8 cellular contexts compared by ENCODE assay signal in the genomic region with DNA sequence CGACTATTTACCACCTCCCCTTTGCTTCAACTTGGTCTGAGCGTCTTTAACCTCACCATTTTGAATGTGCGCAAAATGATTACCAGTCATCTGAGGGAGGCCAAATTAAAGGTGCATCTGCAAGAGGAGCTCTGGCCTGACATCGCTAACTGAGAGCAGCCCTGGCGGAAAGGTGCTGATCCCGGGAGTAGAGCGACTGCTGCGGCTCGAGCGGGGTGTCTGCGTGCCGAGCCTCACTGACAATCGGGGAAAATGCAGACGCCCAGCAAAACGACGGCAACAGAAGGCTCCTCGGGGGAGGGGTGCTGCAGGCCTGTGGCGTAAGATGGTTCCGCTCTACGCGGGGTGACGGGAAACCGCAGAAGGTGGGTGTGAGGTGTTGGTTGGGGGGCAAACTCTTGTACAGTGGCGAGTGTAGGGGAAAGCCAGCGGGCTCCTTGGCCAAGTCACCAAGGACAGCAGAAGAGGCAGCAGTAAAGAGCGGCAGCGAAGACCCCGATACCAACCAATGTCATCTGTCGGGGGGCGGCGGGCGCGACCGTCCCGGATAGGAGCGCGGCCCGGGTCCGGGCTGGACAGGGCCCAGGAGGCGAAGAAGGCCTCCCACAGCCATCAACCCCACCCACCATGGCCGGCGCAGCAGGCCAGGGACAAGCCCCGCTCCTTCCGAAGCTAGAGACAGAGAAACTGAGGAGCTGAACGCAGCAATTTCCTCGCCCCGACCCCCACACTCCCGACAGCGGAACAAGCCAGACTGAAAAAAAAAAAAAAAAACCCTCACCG. TPM values are rescaled to one million over a fixed set of nuclear protein-coding genes. Genes with fewer than 3 reads are reported as not detected.
DNase-seq lines count a peak whose midpoint lies in the region; ATAC-seq and TF ChIP-seq lines count a peak whose summit lies in the region.

No MANE protein-coding gene starts in this region.

- no peak for TF ChIP-seq RAD21 in Ishikawa (IDR thresholded peaks at IDR 0.05; ENCODE audit: low read depth)

- peaks cover 20% of the 10 kb centered on the region for H4K20me1 ChIP-seq in DOHH2 (ENCODE audit: control insufficient read depth, insufficient read depth, low read depth, low read length)
- peaks cover 40% of the 10 kb centered on the region for H4K20me1 ChIP-seq in osteoblast (ENCODE audit: insufficient read depth, low read length)

- peaks cover 15% of the 10 kb centered on the region for H3K36me3 ChIP-seq in DOHH2 (ENCODE audit: control insufficient read depth, low read length)
- H3K36me3 ChIP-seq in SJCRH30: 0 out of 2 replicates have a peak, but pooled peaks cover under 1% of the 10 kb centered on the region
- H3K36me3 ChIP-seq in osteoblast (ENCODE audit: insufficient read depth, low read length): no peaks in the 10 kb centered on the region
- no peaks in the 10 kb centered on the region for H3K36me3 ChIP-seq in thoracic aorta

- H3K4me2 ChIP-seq in DOHH2 (ENCODE audit: low read length) (peak overlapping the region; percentile 89), osteoblast (ENCODE audit: insufficient read depth, low read length) (peak overlapping the region; percentile 76)

- DNase-seq in SJCRH30 (peak; percentile 77 to 81), germinal center (ENCODE audit: low spot score) (peak; percentile 71), osteoblast (ENCODE audit: insufficient read length, low spot score, missing footprints) (peak; percentile 84), thoracic aorta (ENCODE audit: low spot score) (peak; percentile 49)
- peak; percentile 83 for DNase-seq in activated naive CD4-positive, alpha-beta T cell treated with Interleukin-2 at 50 U/mL for 16 hours

- TF ChIP-seq EP300 in Ishikawa (IDR thresholded peaks at IDR 0.05; ENCODE audit: borderline replicate concordance): 0 out of 2 replicates have a peak, but pooled peaks have one; percentile 3

- 0 out of 2 replicates have a peak, but pooled peaks cover 3% of the 10 kb centered on the region for H3K9me3 ChIP-seq in DOHH2 (ENCODE audit: control insufficient read depth, insufficient read depth, low read length)
- no peaks in the 10 kb centered on the region for H3K9me3 ChIP-seq in SJCRH30 (replicated peaks)
- H3K9me3 ChIP-seq in osteoblast (ENCODE audit: low read depth, low read length): no peaks in the 10 kb centered on the region
- H3K9me3 ChIP-seq in thoracic aorta: no peaks in the 10 kb centered on the region

- H3K9me2 ChIP-seq in DOHH2 (replicated peaks; ENCODE audit: control insufficient read depth, low read length): no peaks in the 10 kb centered on the region

- H3K79me2 ChIP-seq in DOHH2 (ENCODE audit: control insufficient read depth, low read length): peaks cover 48% of the 10 kb centered on the region
- peaks cover 53% of the 10 kb centered on the region for H3K79me2 ChIP-seq in osteoblast (ENCODE audit: insufficient read depth, low read length)

- H3F3A ChIP-seq in DOHH2 (ENCODE audit: control insufficient read depth, insufficient read depth): peaks cover 16% of the 10 kb centered on the region

- H2AFZ ChIP-seq in osteoblast (ENCODE audit: low read length): peak overlapping the region; percentile 33

- TF ChIP-seq CTCF in DOHH2 (IDR thresholded peaks at IDR 0.05; ENCODE audit: low read depth, low read length, poor library complexity, severe bottlenecking) (no peak), osteoblast (IDR thresholded peaks at IDR 0.05; ENCODE audit: extremely low read depth, low read depth, low read length) (no peak), thoracic aorta (IDR thresholded peaks at IDR 0.05) (no peak)

- H3K27me3 ChIP-seq in DOHH2 (ENCODE audit: control insufficient read depth, low read length): no peaks in the 10 kb centered on the region
- no peaks in the 10 kb centered on the region for H3K27me3 ChIP-seq in SJCRH30
- no peaks in the 10 kb centered on the region for H3K27me3 ChIP-seq in osteoblast (ENCODE audit: insufficient read depth, low read length)
- H3K27me3 ChIP-seq in thoracic aorta (replicated peaks; ENCODE audit: insufficient read depth): no peaks in the 10 kb centered on the region

- H3K4me1 ChIP-seq in DOHH2 (ENCODE audit: control insufficient read depth, low read length) (peaks cover 32% of the 10 kb centered on the region), SJCRH30 (peaks cover 29% of the 10 kb centered on the region), osteoblast (ENCODE audit: insufficient read depth, low read length) (peaks cover 25% of the 10 kb centered on the region), thoracic aorta (ENCODE audit: control insufficient read depth in 1 of 2, low read depth in 2 of 2) (peaks cover 39 to 51% of the 10 kb centered on the region in 2 donors)

- H3K27ac ChIP-seq in DOHH2 (ENCODE audit: low read depth, low read length) (peak overlapping the region; percentile 91), SJCRH30 (peak overlapping the region; percentile 85), osteoblast (ENCODE audit: low read depth, low read length) (peak overlapping the region; percentile 100), thoracic aorta (peak overlapping the region; percentile 94 to 95)

- H3K4me3 ChIP-seq in DOHH2 (ENCODE audit: low read length) (peak overlapping the region; percentile 80), SJCRH30 (peak overlapping the region; percentile 93), osteoblast (ENCODE audit: insufficient read depth, low read length) (peak overlapping the region; percentile 84), thoracic aorta (peak overlapping the region; percentile 81)

- ATAC-seq in GM21717 (IDR thresholded peaks at IDR 0.05; ENCODE audit: unreplicated experiment) (peak; percentile 40), thoracic aorta (ENCODE audit: insufficient number of reproducible peaks, low FRiP score, low read depth) (peak; percentile 44)

TF ChIP-seq in Ishikawa, 13 proteins besides CTCF, POLR2A, EP300 and RAD21:
- TF ChIP-seq CEBPB (IDR thresholded peaks at IDR 0.05) (no peak), ZBTB7A (IDR thresholded peaks at IDR 0.05; ENCODE audit: low read depth) (no peak), FOXM1 (IDR thresholded peaks at IDR 0.05; ENCODE audit: borderline replicate concordance, low read depth) (no peak), NFIC (IDR thresholded peaks at IDR 0.05) (no peak), TAF1 (IDR thresholded peaks at IDR 0.05; ENCODE audit: low read depth) (no peak; the same call in 1 of the 2 replicates), TEAD4 (IDR thresholded peaks at IDR 0.05) (no peak), EGR1 (IDR thresholded peaks at IDR 0.05) (no peak), CREB1 (IDR thresholded peaks at IDR 0.05; ENCODE audit: low read depth) (no peak), TCF12 (IDR thresholded peaks at IDR 0.05; ENCODE audit: low read depth) (no peak; the same call in 1 of the 2 replicates), YY1 (IDR thresholded peaks at IDR 0.05; ENCODE audit: low read depth) (peak; percentile 58; the same call in 1 of the 2 replicates)
- TF ChIP-seq, protein P1, sequence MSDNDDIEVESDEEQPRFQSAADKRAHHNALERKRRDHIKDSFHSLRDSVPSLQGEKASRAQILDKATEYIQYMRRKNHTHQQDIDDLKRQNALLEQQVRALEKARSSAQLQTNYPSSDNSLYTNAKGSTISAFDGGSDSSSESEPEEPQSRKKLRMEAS (IDR thresholded peaks at IDR 0.05): no peak
- TF ChIP-seq, protein P2, sequence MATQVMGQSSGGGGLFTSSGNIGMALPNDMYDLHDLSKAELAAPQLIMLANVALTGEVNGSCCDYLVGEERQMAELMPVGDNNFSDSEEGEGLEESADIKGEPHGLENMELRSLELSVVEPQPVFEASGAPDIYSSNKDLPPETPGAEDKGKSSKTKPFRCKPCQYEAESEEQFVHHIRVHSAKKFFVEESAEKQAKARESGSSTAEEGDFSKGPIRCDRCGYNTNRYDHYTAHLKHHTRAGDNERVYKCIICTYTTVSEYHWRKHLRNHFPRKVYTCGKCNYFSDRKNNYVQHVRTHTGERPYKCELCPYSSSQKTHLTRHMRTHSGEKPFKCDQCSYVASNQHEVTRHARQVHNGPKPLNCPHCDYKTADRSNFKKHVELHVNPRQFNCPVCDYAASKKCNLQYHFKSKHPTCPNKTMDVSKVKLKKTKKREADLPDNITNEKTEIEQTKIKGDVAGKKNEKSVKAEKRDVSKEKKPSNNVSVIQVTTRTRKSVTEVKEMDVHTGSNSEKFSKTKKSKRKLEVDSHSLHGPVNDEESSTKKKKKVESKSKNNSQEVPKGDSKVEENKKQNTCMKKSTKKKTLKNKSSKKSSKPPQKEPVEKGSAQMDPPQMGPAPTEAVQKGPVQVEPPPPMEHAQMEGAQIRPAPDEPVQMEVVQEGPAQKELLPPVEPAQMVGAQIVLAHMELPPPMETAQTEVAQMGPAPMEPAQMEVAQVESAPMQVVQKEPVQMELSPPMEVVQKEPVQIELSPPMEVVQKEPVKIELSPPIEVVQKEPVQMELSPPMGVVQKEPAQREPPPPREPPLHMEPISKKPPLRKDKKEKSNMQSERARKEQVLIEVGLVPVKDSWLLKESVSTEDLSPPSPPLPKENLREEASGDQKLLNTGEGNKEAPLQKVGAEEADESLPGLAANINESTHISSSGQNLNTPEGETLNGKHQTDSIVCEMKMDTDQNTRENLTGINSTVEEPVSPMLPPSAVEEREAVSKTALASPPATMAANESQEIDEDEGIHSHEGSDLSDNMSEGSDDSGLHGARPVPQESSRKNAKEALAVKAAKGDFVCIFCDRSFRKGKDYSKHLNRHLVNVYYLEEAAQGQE (IDR thresholded peaks at IDR 0.05; ENCODE audit: low read depth): peak; percentile 53; the same call in 1 of the 2 replicates
- TF ChIP-seq, protein P3, sequence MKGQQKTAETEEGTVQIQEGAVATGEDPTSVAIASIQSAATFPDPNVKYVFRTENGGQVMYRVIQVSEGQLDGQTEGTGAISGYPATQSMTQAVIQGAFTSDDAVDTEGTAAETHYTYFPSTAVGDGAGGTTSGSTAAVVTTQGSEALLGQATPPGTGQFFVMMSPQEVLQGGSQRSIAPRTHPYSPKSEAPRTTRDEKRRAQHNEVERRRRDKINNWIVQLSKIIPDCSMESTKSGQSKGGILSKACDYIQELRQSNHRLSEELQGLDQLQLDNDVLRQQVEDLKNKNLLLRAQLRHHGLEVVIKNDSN (IDR thresholded peaks at IDR 0.05): no peak

RNA-seq across cellular contexts. Expression of a gene that starts 0.5 kb away (rescaled TPM):
- total RNA-seq in SJCRH30 (2014; rRNA removed; shearing (Covaris generic)): 58.0 and 67.1 TPM in 2 replicates
- total RNA-seq in osteoblast (84.0 and 101 TPM in 2 replicates), thoracic aorta (100 to 1,000 TPM; 136 to 155 TPM)

Comparison
In these comparisons a context has a peak if more than half of its experiments do, and no peak if none do; other contexts are left out.
1. Peak in every context shown above with its lines: DNase-seq, ATAC-seq, H3K4me3 ChIP-seq and H3K27ac ChIP-seq.